Comparison of ENCODE assay signal across 9 cellular contexts in the genomic region with DNA sequence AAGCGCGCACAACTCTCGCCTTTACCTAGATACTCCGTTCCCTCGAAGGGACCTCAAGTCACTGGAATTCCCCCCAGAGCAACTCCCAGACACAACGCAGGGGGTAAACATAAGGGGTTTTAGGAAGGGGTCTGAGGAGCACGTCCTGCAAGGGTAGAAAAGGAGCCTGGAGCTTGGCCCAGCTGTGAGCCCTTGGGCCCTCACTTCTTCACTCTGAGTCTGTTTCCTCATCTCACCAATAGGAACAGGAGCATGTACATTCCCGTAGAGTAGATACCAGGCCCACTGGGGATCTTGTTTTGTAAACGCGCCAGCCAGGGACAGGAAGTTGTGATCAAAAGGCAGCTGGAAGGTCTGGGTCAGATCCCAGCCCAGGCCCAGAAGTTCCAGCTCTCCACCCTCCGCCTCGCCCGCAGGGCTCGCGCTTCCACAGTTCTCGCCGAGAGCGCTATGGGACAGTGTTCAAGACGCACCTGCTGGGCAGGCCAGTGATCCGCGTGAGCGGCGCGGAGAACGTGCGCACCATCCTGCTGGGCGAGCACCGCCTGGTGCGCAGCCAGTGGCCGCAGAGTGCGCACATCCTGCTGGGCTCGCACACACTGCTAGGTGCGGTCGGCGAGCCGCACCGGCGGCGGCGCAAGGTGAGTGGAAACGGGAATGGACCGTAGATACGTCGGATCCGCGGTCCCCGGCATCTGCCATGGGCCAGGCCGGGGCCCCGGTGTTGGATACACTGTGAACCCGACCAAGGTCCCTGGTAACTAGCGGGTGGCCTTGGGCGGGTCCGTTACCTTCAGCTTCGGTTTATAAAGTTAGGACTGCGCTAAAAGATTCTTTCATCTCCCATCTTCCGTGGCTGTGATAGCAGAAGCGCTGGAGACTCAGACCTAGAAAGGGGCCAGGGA. TPM values are rescaled to one million over a fixed set of nuclear protein-coding genes. Genes with fewer than 3 reads are reported as not detected.
DNase-seq lines count a peak whose midpoint lies in the region; ATAC-seq and TF ChIP-seq lines count a peak whose summit lies in the region.
"Had no signal": no experiment of that assay in that cellular context is flagged by ENCODE, and none has a peak within 500 bp of the region (broad histone marks: within the 10 kb centered on the region; RNA-seq: fewer than 3 reads in every experiment).

No MANE protein-coding gene starts in this region.

- no peaks in the 10 kb centered on the region for H3K9me3 ChIP-seq in esophagus squamous epithelium

- POLR2A ChIA-PET in T-cell (lab: Charles Lee) = no interaction called here

- H3K4me3 ChIP-seq in esophagus squamous epithelium = peak overlapping the region in 3 of 4 donors; percentile 8 to 46 (median 37)

- peak; percentile 20 for DNase-seq in COLO668 (lab: John Stamatoyannopoulos, UW; ENCODE audit: unreplicated experiment)
- no peak for DNase-seq in T-cell
- no peak for DNase-seq in esophagus squamous epithelium (lab: John Stamatoyannopoulos, UW)
- no peak for DNase-seq in nephron progenitor cell
- DNase-seq in OCI-M2 (lab: John Stamatoyannopoulos, UW; ENCODE audit: unreplicated experiment) = no peak

- no peaks in the 10 kb centered on the region for H3K9me3 Mint-ChIP-seq in T-cell
- peaks cover 26% of the 10 kb centered on the region for H3K9me3 Mint-ChIP-seq in nephron progenitor cell

- no peak for TF ChIP-seq POLR2A in esophagus squamous epithelium (IDR thresholded peaks at IDR 0.05)

- ATAC-seq in T-cell (replicated peaks in 1 of 4) (peak; percentile 6 to 54 (median 12)), HG03025 (IDR thresholded peaks at IDR 0.05; ENCODE audit: low FRiP score, unreplicated experiment) (no peak), HG03469 (IDR thresholded peaks at IDR 0.05; ENCODE audit: unreplicated experiment) (no peak), HG02571 (IDR thresholded peaks at IDR 0.05; ENCODE audit: unreplicated experiment) (no peak)

- H3K27ac ChIP-seq in esophagus squamous epithelium = no peak overlapping the region

- H3K27me3 ChIP-seq in esophagus squamous epithelium = peaks cover 2 to 98% (median 27%) of the 10 kb centered on the region in 4 donors

- H3K27me3 Mint-ChIP-seq in T-cell (peaks cover 23 to 52% of the 10 kb centered on the region in 2 donors), nephron progenitor cell (ENCODE audit: low read depth, poor library complexity) (peaks cover 96% of the 10 kb centered on the region)

- CTCF ChIA-PET in T-cell (lab: Charles Lee) = no interaction called here

- 0 to 7% methylated on average over 3 to 8 of the region's 57 CpGs for WGBS in esophagus squamous epithelium, 2 donors

- peaks cover 0 to 6% (median 0%) of the 10 kb centered on the region in 3 donors for H3K36me3 ChIP-seq in esophagus squamous epithelium

- peaks cover 14 to 47% (median 36%) of the 10 kb centered on the region in 3 donors for H3K4me1 ChIP-seq in esophagus squamous epithelium

- H3K4me3 Mint-ChIP-seq in T-cell (peak overlapping the region; percentile 57 to 74 (median 68)), nephron progenitor cell (peak overlapping the region; percentile 78)

- TF ChIP-seq CTCF in esophagus squamous epithelium (IDR thresholded peaks at IDR 0.05) (no peak), nephron progenitor cell (IDR thresholded peaks at IDR 0.05) (no peak)

- H3K27ac Mint-ChIP-seq in T-cell (no peak overlapping the region), nephron progenitor cell (no peak overlapping the region)

- intact Hi-C loops in esophagus squamous epithelium (cut with DNase I) = no loop called here

- H3K4me1 Mint-ChIP-seq in T-cell = peaks cover 35 to 38% (median 37%) of the 10 kb centered on the region in 3 donors
- H3K4me1 Mint-ChIP-seq in nephron progenitor cell = peaks cover 5% of the 10 kb centered on the region

- peaks cover 26% of the 10 kb centered on the region for H3K36me3 Mint-ChIP-seq in T-cell
- H3K36me3 Mint-ChIP-seq in nephron progenitor cell (ENCODE audit: low read depth) = peaks cover 23% of the 10 kb centered on the region

RNA-seq across cellular contexts. Expression of gene CYP26C1, which starts 1.2 kb away (rescaled TPM):
- under 1 TPM; 0.20 to 0.49 (median 0.38) TPM for total RNA-seq in T-cell
- total RNA-seq in esophagus squamous epithelium = under 1 TPM in 2 of 4 donors, not detected in 2; 0.19 to 0.34 TPM
- total RNA-seq: HT1080 had no signal

RNA-seq across cellular contexts. Expression of gene CYP26A1, which starts 11.8 kb away (rescaled TPM):
- total RNA-seq in T-cell (not detected), esophagus squamous epithelium (not detected)
- total RNA-seq: HT1080 had no signal

Comparison
In these comparisons a context has a peak if more than half of its experiments do, and no peak if none do; other contexts are left out.
1. ATAC-seq: peak in T-cell (4 of 4); none in HG03025 (single experiment), HG03469 (single experiment) and HG02571 (single experiment).